Comparison of ENCODE assay signal across 28 cellular contexts in the genomic region with DNA sequence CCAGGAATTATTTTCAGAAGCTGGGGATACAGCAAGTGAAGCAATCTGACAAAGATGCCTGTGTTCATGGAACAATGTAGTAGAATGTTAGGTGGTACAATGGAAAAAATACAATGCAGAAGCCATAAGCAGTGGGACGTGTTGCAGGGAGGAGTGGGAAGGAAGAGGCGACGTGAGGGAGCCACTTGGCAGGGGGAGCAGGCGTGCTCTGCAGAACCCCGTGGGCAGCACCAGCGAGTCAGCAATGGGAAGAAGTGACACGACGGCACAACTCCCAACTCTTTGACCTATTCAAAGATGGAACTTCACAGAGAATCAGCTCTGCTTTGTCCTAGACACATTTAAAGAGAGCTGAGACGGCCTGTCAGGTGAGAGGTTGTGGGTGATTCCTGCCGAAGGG. TPM values are rescaled to one million over a fixed set of nuclear protein-coding genes. Genes with fewer than 3 reads are reported as not detected.
"Had no signal": no experiment of that assay in that cellular context is flagged by ENCODE, and none has a peak within 500 bp of the region (broad histone marks: within the 10 kb centered on the region; RNA-seq: fewer than 3 reads in every experiment).

No MANE protein-coding gene starts in this region.

- ATAC-seq: sciatic nerve; stimulated activated naive B cell treated with anti-CD40 and anti-IgM and Interleukin-4, amounts not matched to agents 10 μg/mL and 1 μg/mL and 100 μg/mL, for 72 hours; stimulated activated naive CD8-positive, alpha-beta T cell treated with anti-CD3 and anti-CD28 coated beads, Interleukin-15, Interleukin-2, amounts not matched to agents 100 U/mL and 50 U/mL, for 24 hours; upper lobe of right lung had no signal

- H3K4me3 Mint-ChIP-seq: mesothelial cell of epicardium; nephron; neural progenitor cell; stimulated activated naive B cell treated with anti-CD40 and anti-IgM and Interleukin-4, amounts not matched to agents 10 μg/mL and 1 μg/mL and 100 μg/mL, for 72 hours had no signal

- H3K27me3 ChIP-seq: hepatocyte, neural progenitor cell, neutrophil, right atrium auricular region, stomach, tibial artery, upper lobe of right lung had no signal

- H3K27me3 Mint-ChIP-seq: naive B cell; progenitor cell of endocrine pancreas; stimulated activated naive B cell treated with anti-CD40 and anti-IgM and Interleukin-4, amounts not matched to agents 10 μg/mL and 1 μg/mL and 100 μg/mL, for 72 hours had no signal

- H3K4me3 ChIP-seq: hepatocyte, left ventricle myocardium inferior, lung, neural progenitor cell, right atrium auricular region, skin epidermis, stomach, thoracic aorta, tibial artery, upper lobe of right lung had no signal

- H3K4me2 ChIP-seq: hepatocyte, neural progenitor cell had no signal

- H3K27ac Mint-ChIP-seq: mesothelial cell of epicardium; naive B cell; nephron; neural progenitor cell; stimulated activated naive B cell treated with anti-CD40 and anti-IgM and Interleukin-4, amounts not matched to agents 10 μg/mL and 1 μg/mL and 100 μg/mL, for 72 hours had no signal

- H3K4me1 ChIP-seq: left ventricle myocardium inferior, neural progenitor cell, parathyroid adenoma, right atrium auricular region, stomach, tibial artery, upper lobe of right lung had no signal

- H3K27ac ChIP-seq: hepatocyte, left ventricle myocardium inferior, neural progenitor cell, neutrophil, parathyroid adenoma, right atrium auricular region, skin epidermis, stomach, thoracic aorta, tibial artery, upper lobe of right lung had no signal

- H3K36me3 Mint-ChIP-seq: naive B cell had no signal

- H3K9ac ChIP-seq: neural progenitor cell, parathyroid adenoma had no signal

- DNase-seq: islet precursor cell; left ventricle myocardium inferior; mesendoderm; naive B cell; occipital lobe; stimulated activated CD4-positive, alpha-beta T cell treated with anti-CD3 and anti-CD28 coated beads, Interleukin-12 subunit alpha, Interleukin-12 subunit beta, amount 100 ng/mL, for 4 hours; stimulated activated CD4-positive, alpha-beta T cell treated with anti-CD3 and anti-CD28 coated beads, Interleukin-15, amount 100 ng/mL, for 24 hours; stimulated activated CD4-positive, alpha-beta T cell treated with anti-CD3 and anti-CD28 coated beads, Interleukin-2, amount 100 ng/mL, for 24 hours; stimulated activated CD4-positive, alpha-beta T cell treated with anti-CD3 and anti-CD28 coated beads, Interleukin-4, amount 100 ng/mL, for 1 hour; stimulated activated naive B cell treated with anti-CD40 and anti-IgM and Interleukin-4, amounts not matched to agents 10 μg/mL and 1 μg/mL and 100 μg/mL, for 72 hours; stimulated activated naive CD8-positive, alpha-beta T cell treated with anti-CD3 and anti-CD28 coated beads, Interleukin-15, Interleukin-2, amounts not matched to agents 100 U/mL and 50 U/mL, for 24 hours; stomach; tibial artery; trophoblast cell; upper lobe of right lung had no signal

- H3K36me3 ChIP-seq: neural progenitor cell, neutrophil, right atrium auricular region, upper lobe of right lung had no signal

- H3K4me1 Mint-ChIP-seq: mesothelial cell of epicardium; naive B cell; nephron; stimulated activated naive B cell treated with anti-CD40 and anti-IgM and Interleukin-4, amounts not matched to agents 10 μg/mL and 1 μg/mL and 100 μg/mL, for 72 hours had no signal

- H3K79me2 ChIP-seq: hepatocyte, parathyroid adenoma had no signal

- H3K9me3 ChIP-seq: neutrophil, stomach, thoracic aorta, tibial artery, upper lobe of right lung had no signal

- H2AFZ ChIP-seq: hepatocyte, neural progenitor cell, parathyroid adenoma had no signal

RNA-seq across cellular contexts. Expression of gene PRELID3A, which starts 30.5 kb away (rescaled TPM):
- total RNA-seq: mononuclear cell had no signal
